ENCODE assay signal across 1 cellular context in the genomic region with DNA sequence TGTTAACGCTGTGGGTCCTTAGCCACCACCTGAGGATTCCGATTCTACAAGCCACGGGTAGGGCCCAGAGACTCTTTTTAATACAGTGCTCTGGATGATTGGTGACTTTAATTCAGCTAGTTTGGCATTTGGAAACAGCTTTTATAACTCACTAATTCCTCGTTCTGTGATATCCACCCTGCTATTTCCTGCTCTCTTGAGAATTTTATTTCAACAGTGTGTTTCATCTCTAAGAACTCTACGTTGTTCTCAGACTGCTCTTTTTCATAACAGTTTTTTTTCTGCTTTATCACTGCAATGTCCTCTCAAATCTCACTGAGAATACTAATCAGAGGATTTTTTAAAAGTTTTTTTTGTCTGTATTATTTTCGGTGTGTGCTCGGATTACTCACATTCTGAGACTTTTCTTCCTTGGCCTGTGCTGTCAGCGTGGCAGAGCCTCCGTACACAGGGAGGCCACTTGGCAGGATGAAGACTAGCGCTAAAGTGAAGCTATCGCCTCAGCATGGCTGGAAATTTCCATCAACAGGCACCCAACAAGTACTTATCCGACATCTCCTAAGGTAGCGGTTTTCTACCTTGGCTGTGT.
TF ChIP-seq lines count a peak whose summit lies in the region.

No MANE protein-coding gene starts in this region.

TF ChIP-seq in HepG2, 621 proteins besides CTCF, POLR2A, EP300 and RAD21:
- TF ChIP-seq BCL6 (CRISPR knock-in tag; IDR thresholded peaks at IDR 0.05) = no peak
- TF ChIP-seq, protein P1, sequence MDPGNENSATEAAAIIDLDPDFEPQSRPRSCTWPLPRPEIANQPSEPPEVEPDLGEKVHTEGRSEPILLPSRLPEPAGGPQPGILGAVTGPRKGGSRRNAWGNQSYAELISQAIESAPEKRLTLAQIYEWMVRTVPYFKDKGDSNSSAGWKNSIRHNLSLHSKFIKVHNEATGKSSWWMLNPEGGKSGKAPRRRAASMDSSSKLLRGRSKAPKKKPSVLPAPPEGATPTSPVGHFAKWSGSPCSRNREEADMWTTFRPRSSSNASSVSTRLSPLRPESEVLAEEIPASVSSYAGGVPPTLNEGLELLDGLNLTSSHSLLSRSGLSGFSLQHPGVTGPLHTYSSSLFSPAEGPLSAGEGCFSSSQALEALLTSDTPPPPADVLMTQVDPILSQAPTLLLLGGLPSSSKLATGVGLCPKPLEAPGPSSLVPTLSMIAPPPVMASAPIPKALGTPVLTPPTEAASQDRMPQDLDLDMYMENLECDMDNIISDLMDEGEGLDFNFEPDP (CRISPR knock-in tag; conservative IDR thresholded peaks at IDR 0.05) = no peak
- TF ChIP-seq, protein P2, sequence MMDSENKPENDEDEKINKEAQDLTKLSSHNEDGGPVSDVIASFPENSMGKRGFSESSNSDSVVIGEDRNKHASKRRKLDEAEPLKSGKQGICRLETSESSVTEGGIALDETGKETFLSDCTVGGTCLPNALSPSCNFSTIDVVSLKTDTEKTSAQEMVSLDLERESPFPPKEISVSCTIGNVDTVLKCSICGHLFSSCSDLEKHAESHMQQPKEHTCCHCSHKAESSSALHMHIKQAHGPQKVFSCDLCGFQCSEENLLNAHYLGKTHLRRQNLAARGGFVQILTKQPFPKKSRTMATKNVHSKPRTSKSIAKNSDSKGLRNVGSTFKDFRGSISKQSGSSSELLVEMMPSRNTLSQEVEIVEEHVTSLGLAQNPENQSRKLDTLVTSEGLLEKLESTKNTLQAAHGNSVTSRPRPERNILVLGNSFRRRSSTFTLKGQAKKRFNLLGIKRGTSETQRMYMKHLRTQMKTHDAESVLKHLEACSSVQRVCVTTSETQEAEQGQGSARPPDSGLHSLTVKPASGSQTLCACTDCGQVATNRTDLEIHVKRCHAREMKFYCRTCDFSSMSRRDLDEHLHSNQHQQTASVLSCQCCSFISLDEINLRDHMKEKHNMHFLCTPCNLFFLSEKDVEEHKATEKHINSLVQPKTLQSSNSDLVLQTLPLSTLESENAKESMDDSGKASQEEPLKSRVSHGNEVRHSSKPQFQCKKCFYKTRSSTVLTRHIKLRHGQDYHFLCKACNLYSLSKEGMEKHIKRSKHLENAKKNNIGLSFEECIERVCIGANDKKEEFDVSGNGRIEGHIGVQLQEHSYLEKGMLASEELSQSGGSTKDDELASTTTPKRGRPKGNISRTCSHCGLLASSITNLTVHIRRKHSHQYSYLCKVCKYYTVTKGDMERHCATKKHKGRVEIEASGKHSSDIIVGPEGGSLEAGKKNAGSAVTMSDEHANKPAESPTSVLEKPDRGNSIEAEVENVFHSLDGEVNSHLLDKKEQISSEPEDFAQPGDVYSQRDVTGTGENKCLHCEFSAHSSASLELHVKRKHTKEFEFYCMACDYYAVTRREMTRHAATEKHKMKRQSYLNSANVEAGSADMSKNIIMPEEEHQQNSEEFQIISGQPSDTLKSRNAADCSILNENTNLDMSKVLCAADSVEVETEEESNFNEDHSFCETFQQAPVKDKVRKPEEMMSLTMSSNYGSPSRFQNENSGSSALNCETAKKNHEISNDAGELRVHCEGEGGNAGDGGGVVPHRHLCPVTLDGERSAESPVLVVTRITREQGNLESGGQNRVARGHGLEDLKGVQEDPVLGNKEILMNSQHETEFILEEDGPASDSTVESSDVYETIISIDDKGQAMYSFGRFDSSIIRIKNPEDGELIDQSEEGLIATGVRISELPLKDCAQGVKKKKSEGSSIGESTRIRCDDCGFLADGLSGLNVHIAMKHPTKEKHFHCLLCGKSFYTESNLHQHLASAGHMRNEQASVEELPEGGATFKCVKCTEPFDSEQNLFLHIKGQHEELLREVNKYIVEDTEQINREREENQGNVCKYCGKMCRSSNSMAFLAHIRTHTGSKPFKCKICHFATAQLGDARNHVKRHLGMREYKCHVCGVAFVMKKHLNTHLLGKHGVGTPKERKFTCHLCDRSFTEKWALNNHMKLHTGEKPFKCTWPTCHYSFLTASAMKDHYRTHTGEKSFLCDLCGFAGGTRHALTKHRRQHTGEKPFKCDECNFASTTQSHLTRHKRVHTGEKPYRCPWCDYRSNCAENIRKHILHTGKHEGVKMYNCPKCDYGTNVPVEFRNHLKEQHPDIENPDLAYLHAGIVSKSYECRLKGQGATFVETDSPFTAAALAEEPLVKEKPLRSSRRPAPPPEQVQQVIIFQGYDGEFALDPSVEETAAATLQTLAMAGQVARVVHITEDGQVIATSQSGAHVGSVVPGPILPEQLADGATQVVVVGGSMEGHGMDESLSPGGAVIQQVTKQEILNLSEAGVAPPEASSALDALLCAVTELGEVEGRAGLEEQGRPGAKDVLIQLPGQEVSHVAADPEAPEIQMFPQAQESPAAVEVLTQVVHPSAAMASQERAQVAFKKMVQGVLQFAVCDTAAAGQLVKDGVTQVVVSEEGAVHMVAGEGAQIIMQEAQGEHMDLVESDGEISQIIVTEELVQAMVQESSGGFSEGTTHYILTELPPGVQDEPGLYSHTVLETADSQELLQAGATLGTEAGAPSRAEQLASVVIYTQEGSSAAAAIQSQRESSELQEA (CRISPR knock-in tag; IDR thresholded peaks at IDR 0.05; ENCODE audit: not compliant biosample characterization) = no peak
- TF ChIP-seq NR0B2 (CRISPR knock-in tag; IDR thresholded peaks at IDR 0.05) = no peak
- no peak for TF ChIP-seq HNRNPL (IDR thresholded peaks at IDR 0.05; ENCODE audit: low read depth, low read length)
- no peak for TF ChIP-seq ZNF205 (CRISPR knock-in tag; IDR thresholded peaks at IDR 0.05)
- no peak for TF ChIP-seq HCFC1 (IDR thresholded peaks at IDR 0.05; ENCODE audit: low read depth, low read length)
- no peak for TF ChIP-seq TBX2 (CRISPR knock-in tag; IDR thresholded peaks at IDR 0.05; ENCODE audit: borderline replicate concordance)
- no peak for TF ChIP-seq ZFP82 (CRISPR knock-in tag; IDR thresholded peaks at IDR 0.05; ENCODE audit: borderline replicate concordance)
- no peak for TF ChIP-seq YY1 (IDR thresholded peaks at IDR 0.05; ENCODE audit: insufficient read depth, insufficient replicate concordance, low read depth, low read length)
- TF ChIP-seq ZNF33B (CRISPR knock-in tag; IDR thresholded peaks at IDR 0.05) = no peak
- TF ChIP-seq AGO2 (optimal IDR thresholded peaks at IDR 0.05; ENCODE audit: low read depth, low read length) = no peak
- TF ChIP-seq ZNF317 (CRISPR knock-in tag; IDR thresholded peaks at IDR 0.05) = no peak
- no peak for TF ChIP-seq PHF20 (CRISPR knock-in tag; IDR thresholded peaks at IDR 0.05)
- no peak for TF ChIP-seq ZFP1 (CRISPR knock-in tag; IDR thresholded peaks at IDR 0.05)
- no peak for TF ChIP-seq TCF7 (IDR thresholded peaks at IDR 0.05; ENCODE audit: low read depth)
- no peak for TF ChIP-seq TAF15 (IDR thresholded peaks at IDR 0.05; ENCODE audit: low read depth, low read length, poor library complexity, severe bottlenecking)
TF ChIP-seq in HepG2: peak in this region for 0.
